11 cellular contexts compared by ENCODE assay signal in genomic region chr9:99577351-99577750, GRCh38.
"Had no signal": no experiment of that assay in that cellular context is flagged by ENCODE, and none has a peak within 500 bp of the region (broad histone marks: within the 10 kb centered on the region; RNA-seq: fewer than 3 reads in every experiment).

No MANE protein-coding gene starts in this region.

- H3K36me3 Mint-ChIP-seq: mesothelial cell of epicardium had no signal

- H3K9me3 Mint-ChIP-seq: effector memory CD8-positive, alpha-beta T cell; endodermal cell had no signal

- H3K4me3 Mint-ChIP-seq: effector memory CD8-positive, alpha-beta T cell; endodermal cell; mesothelial cell of epicardium had no signal

- H3K4me1 Mint-ChIP-seq: endodermal cell, mesothelial cell of epicardium had no signal

- ATAC-seq: effector memory CD8-positive, alpha-beta T cell; esophagus mucosa; gastrocnemius medialis; heart right ventricle; left cardiac atrium; left lung; left ventricle myocardium superior; lower lobe of right lung; mucosa of descending colon had no signal

- H3K27ac Mint-ChIP-seq: effector memory CD8-positive, alpha-beta T cell; endodermal cell; mesothelial cell of epicardium had no signal
